Comparison of ENCODE assay signal across 1 cellular context in genomic region chrX:135453381-135453780, GRCh38.
TF ChIP-seq lines count a peak whose summit lies in the region.

No MANE protein-coding gene starts in this region.

TF ChIP-seq in GM23338, 12 proteins besides CTCF, POLR2A, EP300 and RAD21 (continued from another document):
- TF ChIP-seq ZNF462 (CRISPR knock-in tag; IDR thresholded peaks at IDR 0.05) = no peak
- no peak for TF ChIP-seq EZH2 (IDR thresholded peaks at IDR 0.05; ENCODE audit: low read depth, unreplicated experiment)
- no peak for TF ChIP-seq REST (IDR thresholded peaks at IDR 0.05; ENCODE audit: unreplicated experiment)
- TF ChIP-seq CREB1 (CRISPR knock-in tag; IDR thresholded peaks at IDR 0.05; ENCODE audit: low read depth) = no peak
- TF ChIP-seq POLR2AphosphoS5 (IDR thresholded peaks at IDR 0.05; ENCODE audit: low read depth) = no peak
- no peak for TF ChIP-seq NANOG (IDR thresholded peaks at IDR 0.05; ENCODE audit: borderline replicate concordance)
TF ChIP-seq in GM23338: peak in this region for 0.
